8 cellular contexts compared by ENCODE assay signal in the genomic region with DNA sequence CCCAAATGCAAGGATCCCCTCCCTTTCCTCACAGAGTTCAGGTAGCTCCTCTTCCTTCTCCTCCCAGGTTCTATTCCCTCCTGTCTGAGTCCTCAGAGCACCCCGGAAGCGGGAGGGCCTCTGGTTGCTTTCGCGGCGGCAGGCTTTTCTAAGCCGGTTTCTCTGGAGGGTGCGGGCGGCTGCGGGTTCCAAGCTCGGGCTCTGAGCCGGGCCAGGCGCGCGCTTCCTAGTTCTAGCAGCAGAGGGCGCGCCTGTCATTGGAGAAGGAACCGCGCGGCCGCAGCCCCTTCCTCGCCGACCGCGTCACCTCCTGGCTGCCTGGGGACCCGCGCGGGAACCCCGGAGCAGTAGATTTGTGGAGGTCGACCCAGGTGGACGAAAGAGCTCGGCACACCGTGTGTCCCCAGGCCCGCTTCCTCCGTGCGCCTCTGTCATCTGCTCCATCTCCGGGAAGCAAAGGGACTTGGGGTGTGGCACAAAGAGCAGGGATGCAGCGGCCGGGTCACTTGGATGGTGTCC.
DNase-seq lines count a peak whose midpoint lies in the region; ATAC-seq, FAIRE-seq and TF ChIP-seq lines count a peak whose summit lies in the region.

No MANE protein-coding gene starts in this region.

- peak overlapping the region; percentile 27 for H3K4me3 Mint-ChIP-seq in astrocyte (ENCODE audit: unreplicated experiment)

- TF ChIP-seq CTCF in astrocyte (IDR thresholded peaks at IDR 0.05; ENCODE audit: insufficient read depth, low read depth, low read length): peak; percentile 45

- peaks cover 78% of the 10 kb centered on the region for H3K27me3 Mint-ChIP-seq in astrocyte (ENCODE audit: low read depth, unreplicated experiment)

- no peak overlapping the region for H3K27ac Mint-ChIP-seq in astrocyte (ENCODE audit: unreplicated experiment)

- H3K36me3 Mint-ChIP-seq in astrocyte (ENCODE audit: low read depth, unreplicated experiment): no peaks in the 10 kb centered on the region

- peaks cover 25% of the 10 kb centered on the region for H3K4me1 Mint-ChIP-seq in astrocyte (ENCODE audit: low read depth, unreplicated experiment)

- H3K9me3 ChIP-seq in astrocyte (ENCODE audit: insufficient read depth, low read depth, low read length): no peaks in the 10 kb centered on the region

- no peaks in the 10 kb centered on the region for H3K79me2 ChIP-seq in astrocyte (ENCODE audit: insufficient read depth, low read length)

- peaks cover 4% of the 10 kb centered on the region for H3K4me1 ChIP-seq in astrocyte (ENCODE audit: insufficient read depth, low read length)

- H3K9me3 Mint-ChIP-seq in astrocyte (ENCODE audit: unreplicated experiment): peaks cover 7% of the 10 kb centered on the region

- FAIRE-seq in astrocyte (lab: Jason Lieb, UNC): no peak

- H3K36me3 ChIP-seq in astrocyte (ENCODE audit: insufficient read depth, low read length): no peaks in the 10 kb centered on the region

- H3K27me3 ChIP-seq in astrocyte (ENCODE audit: insufficient read depth, low read length): peaks cover 12% of the 10 kb centered on the region

- H4K20me1 ChIP-seq in astrocyte (ENCODE audit: insufficient read depth, low read length): no peaks in the 10 kb centered on the region

- H3K4me2 ChIP-seq in astrocyte (ENCODE audit: low read length): peak overlapping the region; percentile 83

- DNase-seq in SIG-M5 treated with dmso at 0.1 percent for 504 hours (lab: John Stamatoyannopoulos, UW; ENCODE audit: unreplicated experiment) (peak; percentile 24), SIG-M5 (lab: John Stamatoyannopoulos, UW) (no peak), NCI-H524 treated with DMSO at 0.1 percent for 48 hours (lab: John Stamatoyannopoulos, UW) (peak; percentile 15), astrocyte (ENCODE audit: low read depth) (no peak), iPS-NIHi7 (ENCODE audit: extremely low spot score) (peak; percentile 93)
- peak; percentile 2 for DNase-seq in stimulated activated CD4-positive, alpha-beta T cell treated with anti-CD3 and anti-CD28 coated beads, Interleukin-12 subunit alpha, Interleukin-12 subunit beta, amount 100 ng/mL, for 4 hours

- H2AFZ ChIP-seq in astrocyte (ENCODE audit: low read depth, low read length): peak overlapping the region; percentile 70

- peak overlapping the region; percentile 25 for H3K9ac ChIP-seq in astrocyte (ENCODE audit: low read length)

- ATAC-seq in HG02885 (IDR thresholded peaks at IDR 0.05; ENCODE audit: poor library complexity, unreplicated experiment) (peak; percentile 66), GM21526 (IDR thresholded peaks at IDR 0.05; ENCODE audit: low FRiP score, unreplicated experiment) (no peak)

- no peak overlapping the region for H3K27ac ChIP-seq in astrocyte (ENCODE audit: low read depth, low read length)

- peak overlapping the region; percentile 9 for H3K4me3 ChIP-seq in astrocyte (ENCODE audit: insufficient read depth, low read depth, low read length)

Comparison
In these comparisons a context has a peak if more than half of its experiments do, and no peak if none do; other contexts are left out.
1. DNase-seq: peak in SIG-M5 treated with dmso at 0.1 percent for 504 hours (single experiment), NCI-H524 treated with DMSO at 0.1 percent for 48 hours (single experiment), iPS-NIHi7 (single experiment) and stimulated activated CD4-positive, alpha-beta T cell treated with anti-CD3 and anti-CD28 coated beads, Interleukin-12 subunit alpha, Interleukin-12 subunit beta, amount 100 ng/mL, for 4 hours (single experiment); none in SIG-M5 (single experiment) and astrocyte (single experiment).